8 cellular contexts compared by ENCODE assay signal in genomic region chr19:4909172-4909896, GRCh38.
A peak's percentile ranks its signal among the peaks of the same experiment; 100 is the strongest.
DNase-seq lines count a peak whose midpoint lies in the region; ATAC-seq lines count a peak whose summit lies in the region.

Gene UHRF1 (plus strand): TSS chr19:4909501. CDS start chr19:4910886, 1,385 bp downstream.

- no peaks in the 10 kb centered on the region for H3K4me1 ChIP-seq in iPS DF 6.9 (ENCODE audit: control insufficient read depth, insufficient read depth, low read length)

- ATAC-seq in HG02852 (IDR thresholded peaks at IDR 0.05; ENCODE audit: unreplicated experiment): peak; percentile 25
- no peak for ATAC-seq in GM18519 (IDR thresholded peaks at IDR 0.05; ENCODE audit: low FRiP score, unreplicated experiment)

- WGBS in iPS DF 6.9 (ENCODE audit: insufficient coverage, insufficient read length): no CpG with 5 or more reads among the region's 87 CpGs

- H3K27me3 ChIP-seq in iPS DF 6.9 (ENCODE audit: control insufficient read depth, insufficient read depth, low read length): no peaks in the 10 kb centered on the region

- H3K36me3 ChIP-seq in iPS DF 6.9 (ENCODE audit: control insufficient read depth, insufficient read depth, low read length): peaks cover 3% of the 10 kb centered on the region; the same call in 1 of the 2 replicates

- DNase-seq in NCI-H748 (lab: John Stamatoyannopoulos, UW; ENCODE audit: unreplicated experiment) (peak; percentile 87), NCI-H748 treated with DMSO at 0.1 percent for 48 hours (lab: John Stamatoyannopoulos, UW) (no peak), NCI-H774 (lab: John Stamatoyannopoulos, UW) (peak; percentile 67), iPS DF 6.9 (ENCODE audit: low read depth, low spot score) (no peak)
- peak; percentile 47 for DNase-seq in activated naive CD4-positive, alpha-beta T cell treated with Interleukin-2 at 50 U/mL for 16 hours
- DNase-seq in stimulated activated CD4-positive, alpha-beta T cell treated with anti-CD3 and anti-CD28 coated beads, Interleukin-15, amount 100 ng/mL, for 48 hours (ENCODE audit: low read depth in 2 of 2): peak; percentile 68 to 78

- no peaks in the 10 kb centered on the region for H3K9me3 ChIP-seq in iPS DF 6.9 (ENCODE audit: control insufficient read depth, insufficient read depth, low read length)

- H3K27ac ChIP-seq in iPS DF 6.9 (ENCODE audit: low read length): no peak within 1 kb of the TSS

- peak within 1 kb of the TSS; percentile 100 for H3K4me3 ChIP-seq in iPS DF 6.9 (ENCODE audit: low read length)

Comparison
In these comparisons a context has a peak if more than half of its experiments do, and no peak if none do; other contexts are left out.
1. DNase-seq: peak in NCI-H748 (single experiment), NCI-H774 (single experiment), activated naive CD4-positive, alpha-beta T cell treated with Interleukin-2 at 50 U/mL for 16 hours (single experiment) and stimulated activated CD4-positive, alpha-beta T cell treated with anti-CD3 and anti-CD28 coated beads, Interleukin-15, amount 100 ng/mL, for 48 hours (2 of 2); none in NCI-H748 treated with DMSO at 0.1 percent for 48 hours (single experiment) and iPS DF 6.9 (single experiment).